ENCODE assay signal across 14 cellular contexts in genomic region chr6:56259682-56260081, GRCh38. TPM values are rescaled to one million over a fixed set of nuclear protein-coding genes. Genes with fewer than 3 reads are reported as not detected.
DNase-seq lines count a peak whose midpoint lies in the region; ATAC-seq and TF ChIP-seq lines count a peak whose summit lies in the region.
"Had no signal": no experiment of that assay in that cellular context is flagged by ENCODE, and none has a peak within 500 bp of the region (broad histone marks: within the 10 kb centered on the region; RNA-seq: fewer than 3 reads in every experiment).

No MANE protein-coding gene starts in this region.

- H3K36me3 ChIP-seq in smooth muscle cell (ENCODE audit: low read depth), result no peaks in the 10 kb centered on the region
- H3K36me3 ChIP-seq: HAP-1, ovary had no signal

- no peaks in the 10 kb centered on the region for H3F3A ChIP-seq in smooth muscle cell (ENCODE audit: low read depth)

- TF ChIP-seq CTCF in cardiac fibroblast (IDR thresholded peaks at IDR 0.05; ENCODE audit: low read depth, low read length) (no peak), smooth muscle cell (IDR thresholded peaks at IDR 0.05; ENCODE audit: borderline replicate concordance, insufficient read depth, poor library complexity, severe bottlenecking) (no peak)

- peak overlapping the region; percentile 52 for H3K4me2 ChIP-seq in smooth muscle cell

- H3K4me1 Mint-ChIP-seq in stimulated activated memory B cell treated with anti-CD40 and anti-IgM and Interleukin-4, amounts not matched to agents 10 μg/mL and 1 μg/mL and 100 μg/mL, for 72 hours, result no peaks in the 10 kb centered on the region
- H3K4me1 Mint-ChIP-seq in T-cell, result no peaks in the 10 kb centered on the region
- H3K4me1 Mint-ChIP-seq: activated naive CD8-positive, alpha-beta T cell treated with anti-CD3 and anti-CD28 coated beads, Interleukin-2, amount 10 ng/mL, durations not matched to agents 7 days and 5 days had no signal

- H3K27me3 Mint-ChIP-seq in stimulated activated memory B cell treated with anti-CD40 and anti-IgM and Interleukin-4, amounts not matched to agents 10 μg/mL and 1 μg/mL and 100 μg/mL, for 72 hours, result no peaks in the 10 kb centered on the region
- no peaks in the 10 kb centered on the region for H3K27me3 Mint-ChIP-seq in T-cell
- H3K27me3 Mint-ChIP-seq: activated CD8-positive, alpha-beta T cell treated with anti-CD3 and anti-CD28 coated beads for 36 hours; activated naive CD8-positive, alpha-beta T cell treated with anti-CD3 and anti-CD28 coated beads, Interleukin-2, amount 10 ng/mL, durations not matched to agents 7 days and 5 days had no signal

- DNase-seq in NCI-H82 (lab: John Stamatoyannopoulos, UW) (peak; percentile 39), NCI-H82 treated with DMSO at 0.1 percent for 48 hours (lab: John Stamatoyannopoulos, UW; ENCODE audit: unreplicated experiment) (no peak), NCI-H345 treated with DMSO at 0.1 percent for 48 hours (lab: John Stamatoyannopoulos, UW; ENCODE audit: unreplicated experiment) (peak; percentile 30), cardiac fibroblast (ENCODE audit: low read depth in 2 of 2) (peak; percentile 68 to 73), smooth muscle cell (lab: John Stamatoyannopoulos, UW; ENCODE audit: unreplicated experiment) (no peak), mucosa of gallbladder (ENCODE audit: low spot score) (no peak), T-cell (no peak)
- DNase-seq: activated CD8-positive, alpha-beta T cell treated with anti-CD3 and anti-CD28 coated beads for 36 hours; activated naive CD8-positive, alpha-beta T cell treated with anti-CD3 and anti-CD28 coated beads, Interleukin-2, amount 10 ng/mL, durations not matched to agents 7 days and 5 days; NCI-H187 treated with DMSO at 0.1 percent for 48 hours; ovary; SW 1271 had no signal

- no peaks in the 10 kb centered on the region for H3K9me3 ChIP-seq in smooth muscle cell (replicated peaks; ENCODE audit: low read depth)
- H3K9me3 ChIP-seq: HAP-1, ovary had no signal

- H3K4me3 Mint-ChIP-seq in stimulated activated memory B cell treated with anti-CD40 and anti-IgM and Interleukin-4, amounts not matched to agents 10 μg/mL and 1 μg/mL and 100 μg/mL, for 72 hours, result no peak overlapping the region
- no peak overlapping the region for H3K4me3 Mint-ChIP-seq in T-cell
- H3K4me3 Mint-ChIP-seq: activated CD8-positive, alpha-beta T cell treated with anti-CD3 and anti-CD28 coated beads for 36 hours; activated naive CD8-positive, alpha-beta T cell treated with anti-CD3 and anti-CD28 coated beads, Interleukin-2, amount 10 ng/mL, durations not matched to agents 7 days and 5 days had no signal

- ATAC-seq in stimulated activated memory B cell treated with anti-CD40 and anti-IgM and Interleukin-4, amounts not matched to agents 10 μg/mL and 1 μg/mL and 100 μg/mL, for 72 hours, result no peak
- ATAC-seq in T-cell (replicated peaks in 1 of 4), result no peak
- ATAC-seq: activated CD8-positive, alpha-beta T cell treated with anti-CD3 and anti-CD28 coated beads for 36 hours had no signal

- H3K79me2 ChIP-seq in smooth muscle cell (ENCODE audit: low read depth), result no peaks in the 10 kb centered on the region

- no peak overlapping the region for H2AFZ ChIP-seq in smooth muscle cell (ENCODE audit: low read depth)

- H3K4me1 ChIP-seq in smooth muscle cell (ENCODE audit: low read depth), result no peaks in the 10 kb centered on the region
- H3K4me1 ChIP-seq: HAP-1 had no signal

- no peaks in the 10 kb centered on the region for H3K36me3 Mint-ChIP-seq in stimulated activated memory B cell treated with anti-CD40 and anti-IgM and Interleukin-4, amounts not matched to agents 10 μg/mL and 1 μg/mL and 100 μg/mL, for 72 hours
- H3K36me3 Mint-ChIP-seq in T-cell, result no peaks in the 10 kb centered on the region
- H3K36me3 Mint-ChIP-seq: activated naive CD8-positive, alpha-beta T cell treated with anti-CD3 and anti-CD28 coated beads, Interleukin-2, amount 10 ng/mL, durations not matched to agents 7 days and 5 days had no signal

- POLR2A ChIA-PET in T-cell (lab: Charles Lee), result no interaction called here

- H3K9me3 Mint-ChIP-seq in stimulated activated memory B cell treated with anti-CD40 and anti-IgM and Interleukin-4, amounts not matched to agents 10 μg/mL and 1 μg/mL and 100 μg/mL, for 72 hours, result peaks cover 2% of the 10 kb centered on the region
- H3K9me3 Mint-ChIP-seq in T-cell, result peaks cover 0 to 6% (median 3%) of the 10 kb centered on the region in 3 donors
- H3K9me3 Mint-ChIP-seq: activated naive CD8-positive, alpha-beta T cell treated with anti-CD3 and anti-CD28 coated beads, Interleukin-2, amount 10 ng/mL, durations not matched to agents 7 days and 5 days had no signal

- H3K27ac ChIP-seq in smooth muscle cell (ENCODE audit: low read depth), result no peak overlapping the region
- H3K27ac ChIP-seq: ovary had no signal

- 63% methylated on average over 1 of the region's 1 CpG for WGBS in smooth muscle cell (ENCODE audit: low lambda C conversion rate)

- CTCF ChIA-PET in T-cell (lab: Charles Lee), result no interaction called here

- no peaks in the 10 kb centered on the region for H4K20me1 ChIP-seq in smooth muscle cell (ENCODE audit: low read depth)

- H3K27ac Mint-ChIP-seq in stimulated activated memory B cell treated with anti-CD40 and anti-IgM and Interleukin-4, amounts not matched to agents 10 μg/mL and 1 μg/mL and 100 μg/mL, for 72 hours, result no peak overlapping the region
- no peak overlapping the region for H3K27ac Mint-ChIP-seq in T-cell
- H3K27ac Mint-ChIP-seq: activated CD8-positive, alpha-beta T cell treated with anti-CD3 and anti-CD28 coated beads for 36 hours; activated naive CD8-positive, alpha-beta T cell treated with anti-CD3 and anti-CD28 coated beads, Interleukin-2, amount 10 ng/mL, durations not matched to agents 7 days and 5 days had no signal

- no peak overlapping the region for H3K9ac ChIP-seq in smooth muscle cell (ENCODE audit: low read depth)

- no peaks in the 10 kb centered on the region for H3K27me3 ChIP-seq in smooth muscle cell (ENCODE audit: low read depth)
- H3K27me3 ChIP-seq: ovary had no signal

- H3K4me3 ChIP-seq in cardiac fibroblast (replicated peaks in 1 of 2; ENCODE audit: low read depth in 2 of 2, low read length in 2 of 2) (no peak overlapping the region), smooth muscle cell (no peak overlapping the region)
- H3K4me3 ChIP-seq: HAP-1, ovary had no signal

RNA-seq across cellular contexts. Expression of gene COL21A1, which starts 12.3 kb away (rescaled TPM):
- total RNA-seq in smooth muscle cell (5.8 and 15.1 TPM in 2 replicates), mucosa of gallbladder (3.3 TPM), T-cell (not detected)
- polyA plus RNA-seq in smooth muscle cell, result 7.0 and 8.2 TPM in 2 replicates
- total RNA-seq: activated CD8-positive, alpha-beta T cell treated with anti-CD3 and anti-CD28 coated beads for 36 hours; activated naive CD8-positive, alpha-beta T cell treated with anti-CD3 and anti-CD28 coated beads, Interleukin-2, amount 10 ng/mL, durations not matched to agents 7 days and 5 days had no signal

Comparison
In these comparisons a context has a peak if more than half of its experiments do, and no peak if none do; other contexts are left out.
1. DNase-seq: peak in NCI-H82 (single experiment), NCI-H345 treated with DMSO at 0.1 percent for 48 hours (single experiment) and cardiac fibroblast (2 of 2); none in NCI-H82 treated with DMSO at 0.1 percent for 48 hours (single experiment), smooth muscle cell (single experiment), mucosa of gallbladder (single experiment) and T-cell (0 of 34).